1 cellular context compared by ENCODE assay signal in the genomic region with DNA sequence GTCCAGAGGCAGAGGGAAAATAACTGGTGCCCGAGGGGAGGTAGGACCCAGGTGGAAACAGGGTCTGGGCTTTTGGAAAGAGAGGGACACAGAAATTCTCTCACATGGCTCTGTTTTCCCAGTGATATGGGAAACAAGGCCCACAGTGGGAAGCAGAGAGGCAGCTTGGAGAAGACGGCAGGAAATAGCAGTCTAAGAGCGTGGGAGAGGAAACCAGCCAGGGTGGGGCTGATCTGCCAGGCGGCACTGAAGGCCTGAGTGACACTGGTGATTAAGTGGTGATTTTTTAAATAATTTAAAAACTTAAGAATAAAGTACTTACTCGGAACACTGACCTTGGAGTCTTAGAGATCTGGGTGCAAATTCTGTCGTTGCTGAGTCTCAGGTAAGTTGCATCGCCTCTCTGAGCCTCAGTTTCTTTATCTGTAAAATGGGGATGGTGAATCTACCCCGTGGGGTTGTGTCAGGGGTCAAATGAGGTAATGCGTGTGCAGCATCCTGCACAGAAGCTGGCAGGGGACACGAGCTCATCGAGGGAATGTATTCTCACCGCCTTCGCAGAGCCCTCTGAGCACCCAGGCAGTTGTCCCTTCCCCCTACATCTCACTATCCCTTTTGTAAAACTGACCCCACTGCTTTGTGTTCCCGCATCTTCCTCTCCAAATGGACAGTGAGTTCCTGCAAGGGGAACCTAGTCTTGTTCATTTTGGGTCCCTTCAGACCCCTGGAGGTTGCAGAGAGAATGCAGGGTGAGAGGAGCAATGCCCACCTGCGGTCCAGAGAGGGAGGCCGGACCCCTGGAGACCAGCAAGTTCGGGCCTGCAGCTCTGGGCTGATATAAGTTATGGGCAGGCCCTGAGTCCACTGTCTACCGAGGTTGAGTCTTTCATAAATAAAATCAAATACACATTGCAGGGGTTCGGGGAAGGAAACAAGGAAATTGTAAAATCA.
TF ChIP-seq lines count a peak whose summit lies in the region.

No MANE protein-coding gene starts in this region.

TF ChIP-seq in K562, 482 proteins besides CTCF, POLR2A, EP300 and RAD21:
- TF ChIP-seq NFYB (IDR thresholded peaks at IDR 0.05; ENCODE audit: extremely low read depth, insufficient read length): no peak
- TF ChIP-seq IFI16 (CRISPR knock-in tag; IDR thresholded peaks at IDR 0.05): no peak
- TF ChIP-seq FOXJ3 (CRISPR knock-in tag; IDR thresholded peaks at IDR 0.05): no peak
- peak; percentile 46 for TF ChIP-seq RBM25 (IDR thresholded peaks at IDR 0.05; ENCODE audit: low read depth, low read length, severe bottlenecking)
- no peak for TF ChIP-seq ZNF41 (CRISPR knock-in tag; conservative IDR thresholded peaks at IDR 0.05)
- no peak for TF ChIP-seq MED1 (CRISPR knock-in tag; IDR thresholded peaks at IDR 0.05; ENCODE audit: borderline replicate concordance)
- no peak for TF ChIP-seq ZNF79 (CRISPR knock-in tag; IDR thresholded peaks at IDR 0.05; ENCODE audit: low read depth)
